ENCODE assay signal across 22 cellular contexts in the genomic region with DNA sequence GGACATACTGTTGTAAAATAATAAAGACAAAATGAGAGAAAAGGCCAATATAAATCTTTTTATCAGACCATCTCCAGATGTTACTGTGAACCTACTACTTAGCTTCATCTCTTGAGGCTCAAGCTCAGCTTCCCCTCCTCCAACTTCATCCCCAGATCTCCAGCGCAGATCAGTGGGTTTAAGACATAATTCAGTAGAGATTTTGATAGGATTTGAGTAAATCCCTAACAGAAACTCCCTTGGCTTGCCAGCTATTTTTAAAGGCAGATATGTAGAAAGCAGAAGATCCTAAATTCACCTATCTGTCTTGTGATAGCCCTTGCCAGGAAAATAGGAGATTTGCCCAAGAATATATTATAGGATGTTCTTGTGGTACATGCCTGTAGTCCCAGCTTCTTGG.
DNase-seq lines count a peak whose midpoint lies in the region; ATAC-seq, FAIRE-seq and TF ChIP-seq lines count a peak whose summit lies in the region.
"Had no signal": no experiment of that assay in that cellular context is flagged by ENCODE, and none has a peak within 500 bp of the region (broad histone marks: within the 10 kb centered on the region; RNA-seq: fewer than 3 reads in every experiment).

No MANE protein-coding gene starts in this region.

- H3K4me1 Mint-ChIP-seq in astrocyte (ENCODE audit: low read depth, unreplicated experiment) (peaks cover 54% of the 10 kb centered on the region), progenitor cell of endocrine pancreas (ENCODE audit: low read depth) (peaks cover 13% of the 10 kb centered on the region)
- H3K4me1 Mint-ChIP-seq: CD14-positive monocyte; CD4-positive, alpha-beta memory T cell had no signal

- H3K27ac Mint-ChIP-seq in astrocyte (ENCODE audit: unreplicated experiment) (peak overlapping the region; percentile 74), progenitor cell of endocrine pancreas (no peak overlapping the region)
- H3K27ac Mint-ChIP-seq: CD14-positive monocyte; CD4-positive, alpha-beta memory T cell; GM23338 had no signal

- WGBS in smooth muscle cell (ENCODE audit: low lambda C conversion rate): 56% methylated on average over 1 of the region's 1 CpG
- WGBS in suprapubic skin: 100% methylated on average over 1 of the region's 1 CpG

- no peak for FAIRE-seq in astrocyte (lab: Jason Lieb, UNC)
- FAIRE-seq: A549, G401.6, GM12891, GM19239, HepG2 had no signal

- H3K36me3 ChIP-seq in cardiac muscle cell (no peaks in the 10 kb centered on the region), SJCRH30 (no peaks in the 10 kb centered on the region), astrocyte (ENCODE audit: insufficient read depth, low read length) (no peaks in the 10 kb centered on the region), smooth muscle cell (ENCODE audit: low read depth) (no peaks in the 10 kb centered on the region), suprapubic skin (no peaks in the 10 kb centered on the region)
- H3K36me3 ChIP-seq: BLaER1 had no signal

- TF ChIP-seq EP300 in suprapubic skin (IDR thresholded peaks at IDR 0.05): no peak

- H4K20me1 ChIP-seq in astrocyte (ENCODE audit: insufficient read depth, low read length) (no peaks in the 10 kb centered on the region), smooth muscle cell (ENCODE audit: low read depth) (no peaks in the 10 kb centered on the region)
- H4K20me1 ChIP-seq: BLaER1 had no signal

- H3K4me1 ChIP-seq in cardiac muscle cell (ENCODE audit: low read depth): peaks cover 36% of the 10 kb centered on the region
- H3K4me1 ChIP-seq in SJCRH30: peaks cover 31% of the 10 kb centered on the region
- H3K4me1 ChIP-seq in astrocyte (ENCODE audit: insufficient read depth, low read length): peaks cover 15% of the 10 kb centered on the region
- no peaks in the 10 kb centered on the region for H3K4me1 ChIP-seq in smooth muscle cell (ENCODE audit: low read depth)
- no peaks in the 10 kb centered on the region for H3K4me1 ChIP-seq in suprapubic skin
- H3K4me1 ChIP-seq: BLaER1 had no signal

- no peaks in the 10 kb centered on the region for H3K79me2 ChIP-seq in astrocyte (ENCODE audit: insufficient read depth, low read length)
- H3K79me2 ChIP-seq in smooth muscle cell (ENCODE audit: low read depth): no peaks in the 10 kb centered on the region

- H3K36me3 Mint-ChIP-seq in astrocyte (ENCODE audit: low read depth, unreplicated experiment) (no peaks in the 10 kb centered on the region), progenitor cell of endocrine pancreas (ENCODE audit: insufficient read depth) (peaks cover 10% of the 10 kb centered on the region)

- H3K4me2 ChIP-seq in astrocyte (ENCODE audit: low read length): no peak overlapping the region
- peak overlapping the region; percentile 16 for H3K4me2 ChIP-seq in smooth muscle cell
- H3K4me2 ChIP-seq: BLaER1, GM23338 had no signal

- H3K9me3 ChIP-seq in cardiac muscle cell (ENCODE audit: low read depth) (no peaks in the 10 kb centered on the region), SJCRH30 (replicated peaks) (no peaks in the 10 kb centered on the region), astrocyte (ENCODE audit: insufficient read depth, low read depth, low read length) (no peaks in the 10 kb centered on the region), smooth muscle cell (replicated peaks; ENCODE audit: low read depth) (no peaks in the 10 kb centered on the region), suprapubic skin (no peaks in the 10 kb centered on the region)
- H3K9me3 ChIP-seq: A549, BLaER1 had no signal

- H3K9ac ChIP-seq in astrocyte (ENCODE audit: low read length): no peak overlapping the region
- no peak overlapping the region for H3K9ac ChIP-seq in smooth muscle cell (ENCODE audit: low read depth)
- H3K9ac ChIP-seq: BLaER1 had no signal

- H3K27me3 Mint-ChIP-seq in astrocyte (ENCODE audit: low read depth, unreplicated experiment): no peaks in the 10 kb centered on the region
- H3K27me3 Mint-ChIP-seq in progenitor cell of endocrine pancreas: no peaks in the 10 kb centered on the region
- H3K27me3 Mint-ChIP-seq: CD4-positive, alpha-beta memory T cell had no signal

- peak overlapping the region; percentile 4 for H3K4me3 Mint-ChIP-seq in astrocyte (ENCODE audit: unreplicated experiment)
- H3K4me3 Mint-ChIP-seq in progenitor cell of endocrine pancreas (ENCODE audit: low read depth): no peak overlapping the region
- H3K4me3 Mint-ChIP-seq: CD14-positive monocyte; CD4-positive, alpha-beta memory T cell; GM23338 had no signal

- DNase-seq in cardiac muscle cell (ENCODE audit: low read depth in 1 of 2, low spot score in 1 of 2) (no peak), left ventricle myocardium superior (no peak), SJCRH30 (no peak), astrocyte (ENCODE audit: low read depth) (no peak), smooth muscle cell (lab: John Stamatoyannopoulos, UW; ENCODE audit: unreplicated experiment) (no peak), suprapubic skin (ENCODE audit: low spot score in 2 of 2) (no peak), OCI-M2 (lab: John Stamatoyannopoulos, UW; ENCODE audit: unreplicated experiment) (no peak), progenitor cell of endocrine pancreas (ENCODE audit: low spot score, unreplicated experiment) (no peak)
- DNase-seq: AML-193; Calu3; CD4-positive, alpha-beta memory T cell; H7 had no signal

- TF ChIP-seq CTCF in cardiac muscle cell (IDR thresholded peaks at IDR 0.05; ENCODE audit: low read depth, low read length) (no peak), astrocyte (IDR thresholded peaks at IDR 0.05; ENCODE audit: insufficient read depth, low read depth, low read length) (no peak), smooth muscle cell (IDR thresholded peaks at IDR 0.05; ENCODE audit: borderline replicate concordance, insufficient read depth, poor library complexity, severe bottlenecking) (no peak), suprapubic skin (IDR thresholded peaks at IDR 0.05) (no peak), progenitor cell of endocrine pancreas (IDR thresholded peaks at IDR 0.05; ENCODE audit: unreplicated experiment) (no peak)

- no peak for TF ChIP-seq POLR2A in suprapubic skin (IDR thresholded peaks at IDR 0.05)

- H3K27me3 ChIP-seq in cardiac muscle cell (no peaks in the 10 kb centered on the region), SJCRH30 (no peaks in the 10 kb centered on the region), astrocyte (ENCODE audit: insufficient read depth, low read length) (no peaks in the 10 kb centered on the region), smooth muscle cell (ENCODE audit: low read depth) (no peaks in the 10 kb centered on the region), suprapubic skin (no peaks in the 10 kb centered on the region)
- H3K27me3 ChIP-seq: BLaER1 had no signal

- H3K9me3 Mint-ChIP-seq in astrocyte (ENCODE audit: unreplicated experiment) (no peaks in the 10 kb centered on the region), progenitor cell of endocrine pancreas (ENCODE audit: low read depth) (no peaks in the 10 kb centered on the region)
- H3K9me3 Mint-ChIP-seq: CD14-positive monocyte; CD4-positive, alpha-beta memory T cell; GM23338 had no signal

- H2AFZ ChIP-seq in astrocyte (ENCODE audit: low read depth, low read length) (no peak overlapping the region), smooth muscle cell (ENCODE audit: low read depth) (no peak overlapping the region)
- H2AFZ ChIP-seq: GM23338 had no signal

- no peak for ATAC-seq in left ventricle myocardium superior
- ATAC-seq: GM23338, HCT116, HepG2 had no signal

- intact Hi-C loops in left ventricle myocardium superior (cut with micrococcal nuclease): no loop called here

- H3K27ac ChIP-seq in cardiac muscle cell (peak overlapping the region; percentile 87), SJCRH30 (peak overlapping the region; percentile 4; the same call in 1 of the 2 replicates), astrocyte (ENCODE audit: low read depth, low read length) (no peak overlapping the region), smooth muscle cell (ENCODE audit: low read depth) (peak overlapping the region; percentile 20), suprapubic skin (no peak overlapping the region)
- H3K27ac ChIP-seq: 22Rv1, A549, BLaER1 had no signal

- H3K4me3 ChIP-seq in cardiac muscle cell (no peak overlapping the region), SJCRH30 (no peak overlapping the region), astrocyte (ENCODE audit: insufficient read depth, low read depth, low read length) (no peak overlapping the region), smooth muscle cell (no peak overlapping the region), suprapubic skin (no peak overlapping the region)
- H3K4me3 ChIP-seq: A549, BLaER1, GM23338 had no signal

- peaks cover 6% of the 10 kb centered on the region for H3F3A ChIP-seq in smooth muscle cell (ENCODE audit: low read depth)

Comparison
In these comparisons a context has a peak if more than half of its experiments do, and no peak if none do; other contexts are left out.
1. H3K27ac ChIP-seq: peak in cardiac muscle cell (single experiment), SJCRH30 (single experiment) and smooth muscle cell (single experiment); none in astrocyte (single experiment) and suprapubic skin (single experiment).